8 cellular contexts compared by ENCODE assay signal in genomic region chr1:44405804-44406743, GRCh38. TPM values are rescaled to one million over a fixed set of nuclear protein-coding genes. Genes with fewer than 3 reads are reported as not detected.
DNase-seq lines count a peak whose midpoint lies in the region; ATAC-seq and TF ChIP-seq lines count a peak whose summit lies in the region.

No MANE protein-coding gene starts in this region.

- no peaks in the 10 kb centered on the region for H3K36me3 ChIP-seq in esophagus squamous epithelium

- peak overlapping the region; percentile 24 to 62 (median 48) for H3K4me3 ChIP-seq in esophagus squamous epithelium

- H3K27me3 ChIP-seq in esophagus squamous epithelium = peaks cover 23 to 100% (median 38%) of the 10 kb centered on the region in 4 donors

- H3K4me1 Mint-ChIP-seq in activated CD4-positive, alpha-beta T cell treated with anti-CD3 and anti-CD28 coated beads, Interleukin-2, amount 10 ng/mL, durations not matched to agents 24 days and 14 days = peaks cover 22% of the 10 kb centered on the region

- intact Hi-C loops in activated CD4-positive, alpha-beta T cell treated with anti-CD3 and anti-CD28 coated beads, Interleukin-2, amount 10 ng/mL, durations not matched to agents 24 days and 14 days (cut with micrococcal nuclease) = loop anchor here (2.0 kb wide), 1 partner anchor 15 kb away; no protein-coding TSS in a partner anchor
- intact Hi-C loops in esophagus squamous epithelium (cut with DNase I) = no loop called here

- H3K27ac ChIP-seq in esophagus squamous epithelium = peak overlapping the region in 1 of 4 donors; percentile 58

- TF ChIP-seq CTCF in esophagus squamous epithelium (IDR thresholded peaks at IDR 0.05) (no peak), omental fat pad (IDR thresholded peaks at IDR 0.05) (no peak)

- peak; percentile 17 for DNase-seq in stimulated activated CD4-positive, alpha-beta T cell treated with anti-CD3 and anti-CD28 coated beads, Interleukin-12 subunit alpha, Interleukin-12 subunit beta, amount 100 ng/mL, for 4 hours
- no peak for DNase-seq in stimulated activated CD4-positive, alpha-beta T cell treated with anti-CD3 and anti-CD28 coated beads, Interleukin-4, amount 100 ng/mL, for 24 hours
- peak; percentile 77 for DNase-seq in activated CD4-positive, alpha-beta T cell treated with anti-CD3 and anti-CD28 coated beads, Interleukin-2, amount 10 ng/mL, durations not matched to agents 24 days and 14 days
- DNase-seq in esophagus squamous epithelium (lab: John Stamatoyannopoulos, UW) (no peak), omental fat pad (ENCODE audit: low spot score) (no peak), AG08396 (ENCODE audit: low spot score) (no peak)

- ATAC-seq in omental fat pad (ENCODE audit: low FRiP score) (peak; percentile 20), GM21423 (IDR thresholded peaks at IDR 0.05; ENCODE audit: unreplicated experiment) (no peak), HG03442 (IDR thresholded peaks at IDR 0.05; ENCODE audit: unreplicated experiment) (no peak)

- H3K4me1 ChIP-seq in esophagus squamous epithelium = peaks cover 21 to 48% (median 26%) of the 10 kb centered on the region in 3 donors

- 0 to 1% methylated on average over 12 to 27 of the region's 67 CpGs for WGBS in esophagus squamous epithelium, 2 donors

- H3K27me3 Mint-ChIP-seq in activated CD4-positive, alpha-beta T cell treated with anti-CD3 and anti-CD28 coated beads, Interleukin-2, amount 10 ng/mL, durations not matched to agents 24 days and 14 days = peaks cover 53% of the 10 kb centered on the region

- H3K9me3 ChIP-seq in esophagus squamous epithelium = peaks cover 0 to 4% (median 0%) of the 10 kb centered on the region in 3 donors

- no peak for TF ChIP-seq POLR2A in esophagus squamous epithelium (IDR thresholded peaks at IDR 0.05)

- H3K27ac Mint-ChIP-seq in activated CD4-positive, alpha-beta T cell treated with anti-CD3 and anti-CD28 coated beads, Interleukin-2, amount 10 ng/mL, durations not matched to agents 24 days and 14 days = peak overlapping the region; percentile 35

- no peaks in the 10 kb centered on the region for H3K9me3 Mint-ChIP-seq in activated CD4-positive, alpha-beta T cell treated with anti-CD3 and anti-CD28 coated beads, Interleukin-2, amount 10 ng/mL, durations not matched to agents 24 days and 14 days

- peak overlapping the region; percentile 89 for H3K4me3 Mint-ChIP-seq in activated CD4-positive, alpha-beta T cell treated with anti-CD3 and anti-CD28 coated beads, Interleukin-2, amount 10 ng/mL, durations not matched to agents 24 days and 14 days

- no peaks in the 10 kb centered on the region for H3K36me3 Mint-ChIP-seq in activated CD4-positive, alpha-beta T cell treated with anti-CD3 and anti-CD28 coated beads, Interleukin-2, amount 10 ng/mL, durations not matched to agents 24 days and 14 days (ENCODE audit: low read depth)

RNA-seq across cellular contexts. Expression of gene RNF220, which starts 1.0 kb away (rescaled TPM):
- total RNA-seq in activated CD4-positive, alpha-beta T cell treated with anti-CD3 and anti-CD28 coated beads, Interleukin-2, amount 10 ng/mL, durations not matched to agents 24 days and 14 days = 101 and 102 TPM in 2 replicates
- 100 to 1,000 TPM in 1 of 4 donors, 10 to 100 TPM in 3; 44.8 to 111 (median 60.3) TPM for total RNA-seq in esophagus squamous epithelium
- 10 to 100 TPM; 54.2 to 94.0 (median 88.8) TPM for total RNA-seq in omental fat pad

RNA-seq across cellular contexts. Expression of gene ERI3, which starts 51.0 kb away (rescaled TPM):
- total RNA-seq in activated CD4-positive, alpha-beta T cell treated with anti-CD3 and anti-CD28 coated beads, Interleukin-2, amount 10 ng/mL, durations not matched to agents 24 days and 14 days = 50.2 and 53.2 TPM in 2 replicates
- total RNA-seq in esophagus squamous epithelium = 10 to 100 TPM; 27.0 to 35.1 (median 31.8) TPM
- 10 to 100 TPM; 27.6 to 36.3 (median 31.2) TPM for total RNA-seq in omental fat pad

Comparison
In these comparisons a context has a peak if more than half of its experiments do, and no peak if none do; other contexts are left out.
1. DNase-seq: peak in stimulated activated CD4-positive, alpha-beta T cell treated with anti-CD3 and anti-CD28 coated beads, Interleukin-12 subunit alpha, Interleukin-12 subunit beta, amount 100 ng/mL, for 4 hours (single experiment) and activated CD4-positive, alpha-beta T cell treated with anti-CD3 and anti-CD28 coated beads, Interleukin-2, amount 10 ng/mL, durations not matched to agents 24 days and 14 days (single experiment); none in stimulated activated CD4-positive, alpha-beta T cell treated with anti-CD3 and anti-CD28 coated beads, Interleukin-4, amount 100 ng/mL, for 24 hours (single experiment), esophagus squamous epithelium (single experiment), omental fat pad (single experiment) and AG08396 (single experiment).